Comparison of ENCODE assay signal across 18 cellular contexts in the genomic region with DNA sequence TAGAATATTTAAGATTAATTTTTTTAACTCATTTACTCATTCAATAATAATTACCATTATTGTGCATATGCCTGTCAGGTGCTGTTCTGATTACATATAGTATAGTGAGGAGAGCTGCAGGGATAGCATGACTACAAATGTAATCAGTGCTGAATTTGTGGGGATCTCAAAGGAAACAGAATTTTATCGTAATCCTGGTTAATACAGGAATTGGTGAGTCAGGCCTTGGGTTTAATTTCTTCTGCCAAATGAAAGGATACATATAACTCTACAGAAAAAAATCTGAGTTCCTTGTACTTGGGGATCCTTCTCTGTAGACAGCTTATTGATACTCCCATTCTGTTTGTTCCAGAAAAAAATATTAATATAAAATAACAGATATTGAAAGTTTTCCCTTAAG.
"Had no signal": no experiment of that assay in that cellular context is flagged by ENCODE, and none has a peak within 500 bp of the region (broad histone marks: within the 10 kb centered on the region; RNA-seq: fewer than 3 reads in every experiment).

No MANE protein-coding gene starts in this region.

- H3K79me2 ChIP-seq: hepatocyte had no signal

- H3K36me3 ChIP-seq: esophagus muscularis mucosa, left ventricle myocardium inferior, sigmoid colon, suprapubic skin, transverse colon had no signal

- DNase-seq: activated CD4-positive, alpha-beta T cell treated with anti-CD3 and anti-CD28 coated beads, Interleukin-2, amount 10 ng/mL, durations not matched to agents 7 days and 5 days; activated CD8-positive, alpha-beta T cell treated with anti-CD3 and anti-CD28 coated beads for 36 hours; activated gamma-delta T cell; effector memory CD4-positive, alpha-beta T cell; foreskin melanocyte; immature natural killer cell; left ventricle myocardium inferior; natural killer cell; retina; sigmoid colon; SK-N-SH; stimulated activated CD4-positive, alpha-beta T cell treated with anti-CD3 and anti-CD28 coated beads, Interleukin-4, amount 100 ng/mL, for 24 hours; T-helper 2 cell; transverse colon had no signal

- H2AFZ ChIP-seq: hepatocyte had no signal

- H3K27ac ChIP-seq: esophagus muscularis mucosa, hepatocyte, left ventricle myocardium inferior, sigmoid colon, suprapubic skin, transverse colon, VCaP had no signal

- H3K4me2 ChIP-seq: hepatocyte, SK-N-SH had no signal

- H3K4me3 ChIP-seq: esophagus muscularis mucosa, hepatocyte, left ventricle myocardium inferior, sigmoid colon, suprapubic skin, transverse colon had no signal

- H3K4me1 ChIP-seq: sigmoid colon, suprapubic skin, transverse colon had no signal

- H3K27me3 ChIP-seq: esophagus muscularis mucosa, hepatocyte, sigmoid colon, suprapubic skin, transverse colon had no signal

- H3K9ac ChIP-seq: SK-N-SH had no signal

- H3K9me3 ChIP-seq: sigmoid colon, SK-N-SH, suprapubic skin, transverse colon had no signal
